8 cellular contexts compared by ENCODE assay signal in the genomic region with DNA sequence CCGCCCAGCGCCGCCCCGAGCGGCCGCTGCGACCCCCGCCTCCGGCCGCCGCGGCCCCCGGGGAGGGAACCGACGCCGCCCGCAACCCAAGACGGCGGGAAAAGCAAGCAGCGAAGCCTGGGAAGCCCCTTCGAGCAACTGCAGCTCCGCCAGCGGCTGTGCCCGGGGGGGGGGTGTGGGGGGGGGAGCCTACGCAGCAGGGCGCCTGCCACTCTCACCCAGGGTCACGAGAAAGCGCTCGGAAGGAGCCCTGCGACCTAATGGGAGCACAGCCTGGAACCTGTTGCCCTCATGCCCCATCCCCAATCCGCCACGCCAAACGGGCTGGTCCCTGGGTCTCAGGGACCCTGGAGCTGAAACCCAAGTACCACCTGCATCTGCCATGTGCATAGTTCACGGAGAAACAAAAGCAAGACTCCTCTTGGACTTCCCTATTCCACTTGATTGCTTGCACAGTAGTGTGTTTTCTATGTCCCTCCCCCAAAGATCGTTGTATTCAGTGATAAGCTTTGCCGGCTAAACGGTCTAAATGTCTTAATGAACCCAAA. TPM values are rescaled to one million over a fixed set of nuclear protein-coding genes. Genes with fewer than 3 reads are reported as not detected.
DNase-seq lines count a peak whose midpoint lies in the region; ATAC-seq and TF ChIP-seq lines count a peak whose summit lies in the region.

No MANE protein-coding gene starts in this region.

- no peak for TF ChIP-seq POLR2A in spleen (IDR thresholded peaks at IDR 0.05)

- H4K20me1 ChIP-seq in BLaER1 (0 out of 2 replicates have a peak, but pooled peaks cover 8% of the 10 kb centered on the region), SU-DHL-6 (ENCODE audit: low read depth, low read length) (no peaks in the 10 kb centered on the region)

- H3K4me2 ChIP-seq in BLaER1 (peak overlapping the region; percentile 84), SU-DHL-6 (ENCODE audit: low read depth, low read length, poor library complexity, severe bottlenecking) (peak overlapping the region; percentile 7)

- H3K9ac ChIP-seq in BLaER1: peak overlapping the region; percentile 77
- no peak overlapping the region for H3K9ac ChIP-seq in SU-DHL-6 (ENCODE audit: low read length)

- no peak overlapping the region for H2AFZ ChIP-seq in SU-DHL-6 (ENCODE audit: low read depth, low read length, severe bottlenecking)

- H3K4me1 ChIP-seq in BLaER1 (peaks cover 33% of the 10 kb centered on the region), spleen (peaks cover 0 to 49% (median 30%) of the 10 kb centered on the region in 6 donors)

- WGBS in spleen, 5 donors: 2 to 63% (median 24%) methylated on average over 4 to 29 of the region's 37 CpGs

- DNase-seq in fibroblast of the aortic adventitia (ENCODE audit: low read depth) (no peak), spleen (peak; percentile 82), NCI-H2107 (lab: John Stamatoyannopoulos, UW) (no peak)

- H3K4me3 ChIP-seq in BLaER1: peak overlapping the region; percentile 72
- no peak overlapping the region for H3K4me3 ChIP-seq in SU-DHL-6 (ENCODE audit: insufficient read depth, low read length, poor library complexity, severe bottlenecking)
- H3K4me3 ChIP-seq in fibroblast of the aortic adventitia (ENCODE audit: low read depth, low read length): peak overlapping the region; percentile 34
- H3K4me3 ChIP-seq in spleen: peak overlapping the region in 6 of 8 donors; percentile 25 to 75 (median 48)

- intact Hi-C loops in spleen (cut with DNase I; ENCODE audit: low total_unique reads): no loop called here

- no peaks in the 10 kb centered on the region for H3K36me3 ChIP-seq in BLaER1
- H3K36me3 ChIP-seq in SU-DHL-6 (ENCODE audit: low read length): no peaks in the 10 kb centered on the region
- no peaks in the 10 kb centered on the region for H3K36me3 ChIP-seq in spleen

- no peak for TF ChIP-seq CTCF in SU-DHL-6 (IDR thresholded peaks at IDR 0.05; ENCODE audit: insufficient read depth, low read length, poor library complexity, severe bottlenecking)
- no peak for TF ChIP-seq CTCF in fibroblast of the aortic adventitia (IDR thresholded peaks at IDR 0.05; ENCODE audit: insufficient read depth, low read length)
- TF ChIP-seq CTCF in spleen (IDR thresholded peaks at IDR 0.05 in 8 of 11, conservative IDR thresholded peaks at IDR 0.05 in 3 of 11): no peak

- no peaks in the 10 kb centered on the region; the same call in 1 of the 2 replicates for H3F3A ChIP-seq in SU-DHL-6 (ENCODE audit: insufficient read depth)

- H3K27me3 ChIP-seq in BLaER1: peaks cover 56% of the 10 kb centered on the region
- no peaks in the 10 kb centered on the region for H3K27me3 ChIP-seq in SU-DHL-6 (ENCODE audit: low read length)
- peaks cover 0 to 4% (median 0%) of the 10 kb centered on the region in 7 donors for H3K27me3 ChIP-seq in spleen (replicated peaks in 1 of 7)

- ATAC-seq in GM21786 (IDR thresholded peaks at IDR 0.05; ENCODE audit: unreplicated experiment) (peak; percentile 17), GM18870 (IDR thresholded peaks at IDR 0.05; ENCODE audit: unreplicated experiment) (no peak), HG02885 (IDR thresholded peaks at IDR 0.05; ENCODE audit: poor library complexity, unreplicated experiment) (no peak)

- H3K27ac ChIP-seq in BLaER1 (peak overlapping the region; percentile 81), SU-DHL-6 (ENCODE audit: low read depth, low read length) (no peak overlapping the region), spleen (peak overlapping the region; percentile 60 to 93 (median 89))

- H3K9me3 ChIP-seq in BLaER1 (no peaks in the 10 kb centered on the region), SU-DHL-6 (ENCODE audit: insufficient read depth, low read length) (no peaks in the 10 kb centered on the region), spleen (no peaks in the 10 kb centered on the region)

- H3K79me2 ChIP-seq in SU-DHL-6 (ENCODE audit: insufficient read depth, low read length): no peaks in the 10 kb centered on the region

- H3K9me2 ChIP-seq in SU-DHL-6 (replicated peaks; ENCODE audit: insufficient read depth, low read length): no peaks in the 10 kb centered on the region

RNA-seq across cellular contexts. Expression of gene GAB3, which starts 0.3 kb away (rescaled TPM):
- total RNA-seq in fibroblast of the aortic adventitia (ENCODE audit: low replicate concordance): 1.2 and 4.2 TPM in 2 replicates
- 10 to 100 TPM; 22.1 to 40.3 (median 36.1) TPM for total RNA-seq in spleen
- 1 to 10 TPM; 7.4 to 8.4 (median 7.9) TPM for polyA plus RNA-seq in spleen

RNA-seq across cellular contexts. Expression of gene DKC1, which starts 11.5 kb away (rescaled TPM):
- total RNA-seq in fibroblast of the aortic adventitia (ENCODE audit: low replicate concordance) (36.5 and 47.8 TPM in 2 replicates), spleen (10 to 100 TPM; 32.0 to 54.4 (median 39.3) TPM)
- polyA plus RNA-seq in spleen: 10 to 100 TPM; 34.0 to 42.7 (median 38.8) TPM

RNA-seq across cellular contexts. Expression of gene MPP1, which starts 54.1 kb away (rescaled TPM):
- total RNA-seq in fibroblast of the aortic adventitia (ENCODE audit: low replicate concordance): 10.0 and 23.3 TPM in 2 replicates
- 100 to 1,000 TPM in 3 of 7 donors, 10 to 100 TPM in 4; 76.5 to 122 (median 90.7) TPM for total RNA-seq in spleen
- 10 to 100 TPM; 24.3 to 45.9 (median 31.8) TPM for polyA plus RNA-seq in spleen
